Comparison of ENCODE assay signal across 16 cellular contexts in genomic region chr6:71388068-71388744, GRCh38.
DNase-seq lines count a peak whose midpoint lies in the region; ATAC-seq, FAIRE-seq and TF ChIP-seq lines count a peak whose summit lies in the region.
"Had no signal": no experiment of that assay in that cellular context is flagged by ENCODE, and none has a peak within 500 bp of the region (broad histone marks: within the 10 kb centered on the region; RNA-seq: fewer than 3 reads in every experiment).

No MANE protein-coding gene starts in this region.

- H3K9me3 ChIP-seq in A549, result no peaks in the 10 kb centered on the region

- peak overlapping the region; percentile 71 for H3K4me2 ChIP-seq in A549

- POLR2A ChIA-PET in A549 (lab: Yijun Ruan, JAX), result no interaction called here
- POLR2A ChIA-PET in RWPE1 (lab: Yijun Ruan, JAX; ENCODE audit: low non-redundant PET), result no interaction called here

- no peak for FAIRE-seq in A549 (lab: Jason Lieb, UNC)
- FAIRE-seq: RCC 7860 had no signal

- H3K27ac ChIP-seq in A549 (peak overlapping the region; percentile 58 to 88; a peak in 5 of 6 replicates), RWPE1 (no peak overlapping the region)

- TF ChIP-seq POLR2A in A549 (IDR thresholded peaks at IDR 0.05; ENCODE audit: low read length), result no peak

- H3K4me3 ChIP-seq in A549, result no peak overlapping the region

- WGBS in A549 (ENCODE audit: missing lambda C conversion rate), result 86% methylated on average over 1 of the region's 1 CpG

- H3K4me1 ChIP-seq in A549, result peaks cover 98% of the 10 kb centered on the region

- no peak for TF ChIP-seq EP300 in A549 (IDR thresholded peaks at IDR 0.05)

- TF ChIP-seq RAD21 in A549 (conservative IDR thresholded peaks at IDR 0.05 in 1 of 2, IDR thresholded peaks at IDR 0.05 in 1 of 2), result no peak

- TF ChIP-seq CTCF in A549 (IDR thresholded peaks at IDR 0.05) (no peak), RWPE1 (conservative IDR thresholded peaks at IDR 0.05; ENCODE audit: low read depth) (no peak)

- no peak for DNase-seq in A549 (ENCODE audit: low read depth in 1 of 2, low spot score in 1 of 2)
- peak; percentile 30 for DNase-seq in fibroblast of peridontal ligament (ENCODE audit: extremely low read depth)
- no peak for DNase-seq in RWPE1 (ENCODE audit: low spot score)
- no peak for DNase-seq in activated naive CD4-positive, alpha-beta T cell treated with anti-CD3 and anti-CD28 coated beads, Interleukin-2, amount 50 U/mL, for 16 hours
- DNase-seq in iPS-NIHi7 (ENCODE audit: extremely low spot score), result no peak
- no peak for DNase-seq in activated T-cell treated with anti-CD3 and anti-CD28 coated beads, Interleukin-2, amount 50 U/mL, for 1 hour
- DNase-seq: ACHN; activated CD4-positive, alpha-beta T cell treated with anti-CD3 and anti-CD28 coated beads, Interleukin-2, amount 50 U/mL, for 4 hours; activated effector memory CD4-positive, alpha-beta T cell treated with Interleukin-2 at 50 U/mL for 16 hours; caudate nucleus; hypothalamus; NCI-H2171; stimulated activated CD4-positive, alpha-beta T cell treated with anti-CD3 and anti-CD28 coated beads, Interleukin-12 subunit alpha, Interleukin-12 subunit beta, amount 100 ng/mL, for 4 hours had no signal

- CTCF ChIA-PET in A549 (lab: Yijun Ruan, JAX) (interaction anchor here (0.9 to 1.9 kb wide), 5 partner anchors 18 to 56 kb away, joined by 3 to 8 read pairs (median 4); no protein-coding TSS in a partner anchor), RWPE1 (lab: Yijun Ruan, JAX) (interaction anchor here (0.9 to 2.2 kb wide), 2 partner anchors 122 kb away, joined by 3 to 8 read pairs; no protein-coding TSS in a partner anchor)

- no peak for ATAC-seq in A549
- peak; percentile 51 for ATAC-seq in GM21360 (IDR thresholded peaks at IDR 0.05; ENCODE audit: unreplicated experiment)
- ATAC-seq in HG03520 (IDR thresholded peaks at IDR 0.05; ENCODE audit: unreplicated experiment), result peak; percentile 59

TF ChIP-seq in A549, 52 proteins besides CTCF, POLR2A, EP300 and RAD21:
- TF ChIP-seq BHLHE40 (IDR thresholded peaks at IDR 0.05; ENCODE audit: low read depth, low read length) (no peak), E2F6 (IDR thresholded peaks at IDR 0.05; ENCODE audit: borderline replicate concordance, low read depth) (no peak), FOSL2 (IDR thresholded peaks at IDR 0.05) (no peak), FOSL2 (CRISPR knock-in tag; IDR thresholded peaks at IDR 0.05) (peak; percentile 40), CHD4 (IDR thresholded peaks at IDR 0.05; ENCODE audit: borderline replicate concordance) (no peak), MAX (IDR thresholded peaks at IDR 0.05) (no peak), MAZ (IDR thresholded peaks at IDR 0.05; ENCODE audit: borderline replicate concordance, low read depth, low read length) (no peak)

Comparison
In these comparisons a context has a peak if more than half of its experiments do, and no peak if none do; other contexts are left out.
1. ATAC-seq: peak in GM21360 (single experiment) and HG03520 (single experiment); none in A549 (0 of 2).